In the genomic region with DNA sequence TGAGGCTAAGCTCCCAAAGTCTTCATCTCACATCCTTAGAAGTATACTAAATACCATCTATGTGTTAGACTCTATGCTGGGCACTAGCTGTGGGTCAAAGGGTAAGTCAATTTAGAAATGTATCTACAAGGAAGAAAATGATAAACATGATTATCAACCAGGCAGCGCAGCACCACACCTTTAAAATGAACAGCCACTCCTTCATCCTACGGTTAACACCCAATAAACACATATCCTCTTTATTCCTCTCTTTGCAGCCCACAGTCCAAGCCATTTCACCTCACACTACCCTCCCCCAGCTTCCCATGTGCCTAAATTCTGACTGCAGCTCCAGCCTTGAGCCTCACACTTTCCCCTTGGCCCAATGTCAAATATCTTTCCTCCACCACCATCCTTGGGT, we compare ENCODE assay signal across 20 cellular contexts.
DNase-seq lines count a peak whose midpoint lies in the region; ATAC-seq, FAIRE-seq and TF ChIP-seq lines count a peak whose summit lies in the region.
"Had no signal": no experiment of that assay in that cellular context is flagged by ENCODE, and none has a peak within 500 bp of the region (broad histone marks: within the 10 kb centered on the region; RNA-seq: fewer than 3 reads in every experiment).

No MANE protein-coding gene starts in this region.

- ATAC-seq in left colon (peak; percentile 74), GM21529 (IDR thresholded peaks at IDR 0.05; ENCODE audit: unreplicated experiment) (no peak), right lobe of liver (no peak)

- intact Hi-C loops in left colon (cut with DNase I, micrococcal nuclease) (no loop called here), right lobe of liver (cut with DNase I) (no loop called here)
- intact Hi-C loops in activated CD4-positive, alpha-beta memory T cell treated with anti-CD3 and anti-CD28 coated beads for 36 hours (cut with micrococcal nuclease): no loop called here

- peaks cover 18% of the 10 kb centered on the region for H3K9me3 Mint-ChIP-seq in activated CD4-positive, alpha-beta memory T cell treated with anti-CD3 and anti-CD28 coated beads for 36 hours

- POLR2A ChIA-PET in activated CD4-positive, alpha-beta memory T cell treated with anti-CD3 and anti-CD28 coated beads for 36 hours (lab: Charles Lee): no interaction called here

- DNase-seq in left colon: peak; percentile 45 to 55
- peak; percentile 87 for DNase-seq in small intestine
- DNase-seq in substantia nigra (lab: John Stamatoyannopoulos, UW): no peak
- no peak for DNase-seq in activated CD4-positive, alpha-beta memory T cell treated with anti-CD3 and anti-CD28 coated beads for 36 hours
- no peak for DNase-seq in right lobe of liver
- DNase-seq: C1 segment of cervical spinal cord; Calu3; CD4-positive, alpha-beta memory T cell; COR-L47; DMS53; DMS79 treated with DMSO at 0.1 percent for 48 hours; GF-D8; GOT3; HFFc6 had no signal

- H3K9ac ChIP-seq in mucosa of stomach (ENCODE audit: low read length): peak overlapping the region; percentile 28

- no peaks in the 10 kb centered on the region for H3K27me3 ChIP-seq in mucosa of stomach (ENCODE audit: control insufficient read depth, insufficient read depth, low read length)
- H3K27me3 ChIP-seq in small intestine (ENCODE audit: control insufficient read depth in 2 of 2, insufficient read depth in 2 of 2, low read length in 2 of 2): no peaks in the 10 kb centered on the region
- no peaks in the 10 kb centered on the region for H3K27me3 ChIP-seq in right lobe of liver

- H3K4me3 ChIP-seq in mucosa of stomach (ENCODE audit: low read length) (no peak overlapping the region), small intestine (ENCODE audit: low read depth in 1 of 2, low read length in 2 of 2) (no peak overlapping the region), right lobe of liver (no peak overlapping the region)
- H3K4me3 ChIP-seq: HAP-1 had no signal

- peaks cover 37% of the 10 kb centered on the region for H3K4me1 ChIP-seq in mucosa of stomach (ENCODE audit: control insufficient read depth, insufficient read depth, low read length)
- peaks cover 8 to 10% of the 10 kb centered on the region in 2 donors for H3K4me1 ChIP-seq in small intestine (ENCODE audit: control insufficient read depth in 2 of 2, insufficient read depth in 1 of 2, low read depth in 1 of 2, low read length in 1 of 2)
- no peaks in the 10 kb centered on the region for H3K4me1 ChIP-seq in right lobe of liver
- H3K4me1 ChIP-seq: HAP-1 had no signal

- TF ChIP-seq POLR2A in right lobe of liver (IDR thresholded peaks at IDR 0.05): no peak

- TF ChIP-seq CTCF in right lobe of liver (IDR thresholded peaks at IDR 0.05): no peak

- H3K27ac Mint-ChIP-seq in activated CD4-positive, alpha-beta memory T cell treated with anti-CD3 and anti-CD28 coated beads for 36 hours: no peak overlapping the region
- H3K27ac Mint-ChIP-seq: CD4-positive, alpha-beta memory T cell; HFFc6 had no signal

- H3K9me3 ChIP-seq in mucosa of stomach (ENCODE audit: control insufficient read depth, low read length) (peaks cover 4% of the 10 kb centered on the region), small intestine (ENCODE audit: control insufficient read depth, low read depth) (no peaks in the 10 kb centered on the region), right lobe of liver (no peaks in the 10 kb centered on the region)
- H3K9me3 ChIP-seq: HAP-1 had no signal

- H3K36me3 ChIP-seq in mucosa of stomach (ENCODE audit: control insufficient read depth, insufficient read depth, low read length) (no peaks in the 10 kb centered on the region), small intestine (ENCODE audit: control insufficient read depth in 2 of 2, insufficient read depth in 2 of 2, low read length in 2 of 2) (no peaks in the 10 kb centered on the region), right lobe of liver (no peaks in the 10 kb centered on the region)
- H3K36me3 ChIP-seq: HAP-1 had no signal

- no peaks in the 10 kb centered on the region for H3K4me1 Mint-ChIP-seq in activated CD4-positive, alpha-beta memory T cell treated with anti-CD3 and anti-CD28 coated beads for 36 hours (ENCODE audit: low read depth)
- H3K4me1 Mint-ChIP-seq: CD4-positive, alpha-beta memory T cell had no signal

- H3K4me3 Mint-ChIP-seq in activated CD4-positive, alpha-beta memory T cell treated with anti-CD3 and anti-CD28 coated beads for 36 hours: no peak overlapping the region
- H3K4me3 Mint-ChIP-seq: CD4-positive, alpha-beta memory T cell; HFFc6 had no signal

- FAIRE-seq in small intestine (lab: Jason Lieb, UNC): no peak
- FAIRE-seq: GM12891, GM18507, H54 had no signal

- CTCF ChIA-PET in activated CD4-positive, alpha-beta memory T cell treated with anti-CD3 and anti-CD28 coated beads for 36 hours (lab: Charles Lee): no interaction called here

- H3K27ac ChIP-seq in small intestine (ENCODE audit: low read depth in 1 of 2, low read length in 1 of 2): peak overlapping the region; percentile 74 to 86
- no peak overlapping the region for H3K27ac ChIP-seq in substantia nigra (ENCODE audit: low read depth, low read length, poor library complexity, severe bottlenecking)
- no peak overlapping the region for H3K27ac ChIP-seq in right lobe of liver

- H3K27me3 Mint-ChIP-seq in activated CD4-positive, alpha-beta memory T cell treated with anti-CD3 and anti-CD28 coated beads for 36 hours: no peaks in the 10 kb centered on the region
- H3K27me3 Mint-ChIP-seq: CD4-positive, alpha-beta memory T cell had no signal

- H3K36me3 Mint-ChIP-seq in activated CD4-positive, alpha-beta memory T cell treated with anti-CD3 and anti-CD28 coated beads for 36 hours: no peaks in the 10 kb centered on the region
- H3K36me3 Mint-ChIP-seq: CD4-positive, alpha-beta memory T cell had no signal

- WGBS in small intestine, 3 donors: 8 to 68% (median 33%) methylated on average over 2 of the region's 2 CpGs
- 100% methylated on average over 2 of the region's 2 CpGs for WGBS in right lobe of liver (ENCODE audit: insufficient coverage, low coverage, low lambda C conversion rate, missing lambda C conversion rate)

Comparison
In these comparisons a context has a peak if more than half of its experiments do, and no peak if none do; other contexts are left out.
1. DNase-seq: peak in left colon (2 of 2) and small intestine (single experiment); none in substantia nigra (0 of 49), activated CD4-positive, alpha-beta memory T cell treated with anti-CD3 and anti-CD28 coated beads for 36 hours (single experiment) and right lobe of liver (0 of 3).
2. H3K27ac ChIP-seq: peak in small intestine (2 of 2); none in substantia nigra (single experiment) and right lobe of liver (0 of 3).